Comparison of ENCODE assay signal across 17 cellular contexts in the genomic region with DNA sequence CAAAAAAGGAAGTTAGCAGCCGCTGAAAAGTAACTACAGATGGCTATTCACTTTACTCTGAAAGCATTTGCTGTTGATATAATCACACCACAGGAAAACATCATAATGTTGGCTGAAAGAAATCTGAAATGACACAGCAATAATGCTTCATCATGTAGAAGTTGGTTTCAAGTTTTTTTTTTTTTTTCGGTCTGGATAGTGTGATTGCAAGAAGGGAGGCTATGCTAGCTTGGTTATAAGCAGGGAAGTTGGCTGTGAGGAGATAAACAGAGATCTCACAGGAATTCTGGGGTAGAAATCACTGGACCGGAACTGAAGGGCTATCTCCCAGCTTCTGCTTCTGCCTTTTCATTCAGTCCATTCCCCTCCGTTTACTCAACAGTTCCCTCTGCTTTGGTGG. TPM values are rescaled to one million over a fixed set of nuclear protein-coding genes. Genes with fewer than 3 reads are reported as not detected.
DNase-seq lines count a peak whose midpoint lies in the region; ATAC-seq, FAIRE-seq and TF ChIP-seq lines count a peak whose summit lies in the region.
"Had no signal": no experiment of that assay in that cellular context is flagged by ENCODE, and none has a peak within 500 bp of the region (broad histone marks: within the 10 kb centered on the region; RNA-seq: fewer than 3 reads in every experiment).

No MANE protein-coding gene starts in this region.

- no peak overlapping the region for H3K9ac ChIP-seq in GM12878 (ENCODE audit: control insufficient read depth, insufficient read depth, low read length)
- H3K9ac ChIP-seq in neuronal stem cell (ENCODE audit: low read depth, low read length, poor library complexity): no peak overlapping the region

- H3K27me3 Mint-ChIP-seq in type B pancreatic cell: no peaks in the 10 kb centered on the region

- H4K8ac ChIP-seq in neuronal stem cell (ENCODE audit: low read depth, low read length): no peak overlapping the region

- intact Hi-C loops in GM12878 (cut with micrococcal nuclease; ENCODE audit: unreplicated experiment): no loop called here
- intact Hi-C loops in right cardiac atrium (cut with DNase I): no loop called here

- H2BK120ac ChIP-seq in neuronal stem cell (ENCODE audit: low read depth, low read length): no peak overlapping the region

- DNase-seq in GM13977 (ENCODE audit: low spot score) (peak; percentile 18), GM12878 (ENCODE audit: low read depth, low spot score) (no peak), right cardiac atrium (no peak), type B pancreatic cell (ENCODE audit: extremely low spot score, unreplicated experiment) (no peak), neuronal stem cell (ENCODE audit: low spot score) (no peak)
- DNase-seq: activated CD8-positive, alpha-beta T cell treated with anti-CD3 and anti-CD28 coated beads, Interleukin-2, amount 10 ng/mL, durations not matched to agents 7 days and 5 days; activated effector memory CD4-positive, alpha-beta T cell treated with anti-CD3 and anti-CD28 coated beads, Interleukin-2, amount 50 U/mL, for 16 hours; DMS53; immature natural killer cell; NCI-H510A; right lobe of liver; T-helper 9 cell had no signal

- H3K4me3 ChIP-seq in GM12878 (no peak overlapping the region), right cardiac atrium (ENCODE audit: low read length) (no peak overlapping the region), neuronal stem cell (ENCODE audit: low read length in 2 of 2) (no peak overlapping the region)
- H3K4me3 ChIP-seq: HAP-1, right lobe of liver had no signal

- no peaks in the 10 kb centered on the region for H3K36me3 Mint-ChIP-seq in type B pancreatic cell
- H3K36me3 Mint-ChIP-seq: immature natural killer cell had no signal

- H3K36me3 ChIP-seq in GM12878 (ENCODE audit: control insufficient read depth in 2 of 2, insufficient read depth in 2 of 2, low read length in 1 of 2): no peaks in the 10 kb centered on the region
- H3K36me3 ChIP-seq in neuronal stem cell (replicated peaks in 1 of 2; ENCODE audit: control insufficient read depth in 2 of 2, insufficient read depth in 2 of 2, low read length in 2 of 2): no peaks in the 10 kb centered on the region
- H3K36me3 ChIP-seq: HAP-1, right lobe of liver had no signal

- H3K9me3 ChIP-seq in GM12878 (replicated peaks; ENCODE audit: control insufficient read depth, insufficient read depth, low read length) (no peaks in the 10 kb centered on the region), right cardiac atrium (ENCODE audit: control insufficient read depth, low read length) (no peaks in the 10 kb centered on the region), neuronal stem cell (replicated peaks in 1 of 2; ENCODE audit: control insufficient read depth in 2 of 2, insufficient read depth in 1 of 2, low read depth in 1 of 2, low read length in 2 of 2) (no peaks in the 10 kb centered on the region)
- H3K9me3 ChIP-seq: HAP-1, right lobe of liver had no signal

- no peaks in the 10 kb centered on the region for H3K4me1 Mint-ChIP-seq in type B pancreatic cell (ENCODE audit: unreplicated experiment)

- no peak overlapping the region for H3K27ac ChIP-seq in GM12878 (ENCODE audit: control insufficient read depth, insufficient read depth)
- no peak overlapping the region for H3K27ac ChIP-seq in right cardiac atrium (ENCODE audit: low read length)
- H3K27ac ChIP-seq in neuronal stem cell (replicated peaks; ENCODE audit: low read length): no peak overlapping the region
- H3K27ac ChIP-seq: right lobe of liver had no signal

- no peak overlapping the region for H2BK5ac ChIP-seq in neuronal stem cell (ENCODE audit: low read length)

- H4K91ac ChIP-seq in neuronal stem cell (ENCODE audit: low read depth, low read length, poor library complexity): no peak overlapping the region

- no peaks in the 10 kb centered on the region for H4K20me1 ChIP-seq in GM12878 (ENCODE audit: control insufficient read depth, insufficient read depth)

- no peaks in the 10 kb centered on the region; the same call in 1 of the 2 replicates for H3K79me2 ChIP-seq in GM12878 (ENCODE audit: control insufficient read depth, insufficient read depth, low read length)

- no peak for FAIRE-seq in GM12878 (lab: Jason Lieb, UNC)
- FAIRE-seq: bronchial epithelial cell, RCC 7860 had no signal

- ATAC-seq in GM12878 (peak; percentile 20; the same call in 1 of the 3 replicates), right cardiac atrium (peak; percentile 67 to 81), HG03378 (IDR thresholded peaks at IDR 0.05; ENCODE audit: unreplicated experiment) (no peak), GM21390 (IDR thresholded peaks at IDR 0.05; ENCODE audit: unreplicated experiment) (no peak)
- ATAC-seq: activated CD8-positive, alpha-beta T cell treated with anti-CD3 and anti-CD28 coated beads, Interleukin-2, amount 10 ng/mL, durations not matched to agents 7 days and 5 days had no signal

- TF ChIP-seq CTCF in GM13977 (IDR thresholded peaks at IDR 0.05; ENCODE audit: extremely low read depth, insufficient read depth, missing control alignments) (no peak), GM12878 (IDR thresholded peaks at IDR 0.05 in 2 of 3, conservative IDR thresholded peaks at IDR 0.05 in 1 of 3; ENCODE audit: control insufficient read depth in 2 of 3, extremely low read depth in 1 of 3, insufficient read depth in 1 of 3, low read depth in 3 of 3, low read length in 3 of 3) (no peak), type B pancreatic cell (conservative IDR thresholded peaks at IDR 0.05) (no peak)

- H3K4me2 ChIP-seq in GM12878 (ENCODE audit: control insufficient read depth, insufficient read depth) (no peak overlapping the region), neuronal stem cell (ENCODE audit: insufficient read depth, low read length, poor library complexity, severe bottlenecking) (no peak overlapping the region)

- H3K4ac ChIP-seq in neuronal stem cell (ENCODE audit: low read length): no peak overlapping the region

- H3K27me3 ChIP-seq in GM12878 (replicated peaks in 1 of 2; ENCODE audit: control insufficient read depth in 2 of 2, insufficient read depth in 2 of 2, low read length in 1 of 2) (no peaks in the 10 kb centered on the region), right cardiac atrium (ENCODE audit: control insufficient read depth, insufficient read depth) (no peaks in the 10 kb centered on the region), neuronal stem cell (ENCODE audit: control insufficient read depth in 3 of 3, insufficient read depth in 3 of 3, low read depth in 1 of 3, low read length in 3 of 3) (no peaks in the 10 kb centered on the region)
- H3K27me3 ChIP-seq: right lobe of liver had no signal

- no peak for TF ChIP-seq RAD21 in GM12878 (IDR thresholded peaks at IDR 0.05; ENCODE audit: insufficient read depth, low read depth, low read length)

- H2AK5ac ChIP-seq in neuronal stem cell (ENCODE audit: low read depth, low read length): no peak overlapping the region

- H3K4me1 ChIP-seq in GM12878 (ENCODE audit: control insufficient read depth, insufficient read depth, low read length) (0 out of 2 replicates have a peak, but pooled peaks cover 2% of the 10 kb centered on the region), right cardiac atrium (ENCODE audit: control insufficient read depth, insufficient read depth, low read length) (no peaks in the 10 kb centered on the region), neuronal stem cell (ENCODE audit: control insufficient read depth in 2 of 2, insufficient read depth in 1 of 2, low read depth in 1 of 2, low read length in 2 of 2) (no peaks in the 10 kb centered on the region)
- H3K4me1 ChIP-seq: right lobe of liver had no signal

- H3K27ac Mint-ChIP-seq in type B pancreatic cell: peak overlapping the region; percentile 18
- H3K27ac Mint-ChIP-seq: activated CD8-positive, alpha-beta T cell treated with anti-CD3 and anti-CD28 coated beads, Interleukin-2, amount 10 ng/mL, durations not matched to agents 7 days and 5 days; immature natural killer cell had no signal

- H2BK15ac ChIP-seq in neuronal stem cell (ENCODE audit: low read length): no peak overlapping the region

- no peak overlapping the region for H2BK12ac ChIP-seq in neuronal stem cell (ENCODE audit: low read length)

- H2AFZ ChIP-seq in GM12878 (ENCODE audit: control insufficient read depth, low read depth, low read length) (no peak overlapping the region), neuronal stem cell (ENCODE audit: low read length) (no peak overlapping the region)

- in situ Hi-C loops in GM13977 (cut with MboI; ENCODE audit: low pct_unique_long_range_greater_than_20kb, low sequenced_read_pairs, unreplicated experiment) (no loop called here), GM12878 (cut with MboI) (no loop called here)

- H3K23ac ChIP-seq in neuronal stem cell (ENCODE audit: low read depth, low read length, poor library complexity): no peak overlapping the region

- H3K14ac ChIP-seq in neuronal stem cell (ENCODE audit: low read length): no peak overlapping the region

- H3K4me3 Mint-ChIP-seq in type B pancreatic cell: no peak overlapping the region
- H3K4me3 Mint-ChIP-seq: activated CD8-positive, alpha-beta T cell treated with anti-CD3 and anti-CD28 coated beads, Interleukin-2, amount 10 ng/mL, durations not matched to agents 7 days and 5 days; immature natural killer cell had no signal

- H3K79me1 ChIP-seq in neuronal stem cell (ENCODE audit: low read depth, low read length): no peaks in the 10 kb centered on the region

- WGBS in GM12878 (ENCODE audit: insufficient coverage, insufficient replicate concordance, low lambda C conversion rate, missing lambda C conversion rate): 80% methylated on average over 4 of the region's 4 CpGs
- WGBS in right cardiac atrium: 36% methylated on average over 4 of the region's 4 CpGs
- WGBS in neuronal stem cell (ENCODE audit: extremely low coverage in 2 of 2, insufficient read length in 2 of 2, insufficient replicate concordance in 1 of 2), 2 donors: no CpG with 5 or more reads among the region's 4 CpGs

- SMC1A ChIA-PET in GM12878 (lab: Charles Lee; ENCODE audit: uncharacterized antibody, unreplicated experiment): interaction anchor here (0.6 to 1.3 kb wide), 2 partner anchors 13 to 56 kb away, joined by 3 to 6 read pairs; no protein-coding TSS in a partner anchor

- BruUV-seq in GM12878 (replicated peaks; lab: Mats Ljungman, UMichigan): no TSS peak

- no peak overlapping the region for H3K18ac ChIP-seq in neuronal stem cell (ENCODE audit: low read length)

- POLR2A ChIA-PET in GM12878 (lab: Charles Lee): interaction anchor here (1.3 to 2.3 kb wide), 2 partner anchors 10 to 48 kb away, joined by 7 to 8 read pairs; no protein-coding TSS in a partner anchor

- CTCF ChIA-PET in GM12878 (lab: Yijun Ruan, JAX): no interaction called here

- no peak for TF ChIP-seq EP300 in GM12878 (IDR thresholded peaks at IDR 0.05; ENCODE audit: borderline replicate concordance in 1 of 2, control insufficient read depth in 1 of 2, low read depth in 2 of 2, low read length in 2 of 2)

- RAD21 ChIA-PET in GM12878 (lab: Charles Lee; ENCODE audit: unreplicated experiment): no interaction called here

- no peak for TF ChIP-seq POLR2A in GM12878 (IDR thresholded peaks at IDR 0.05; ENCODE audit: low read depth, low read length)

- H3K9me3 Mint-ChIP-seq in type B pancreatic cell: no peaks in the 10 kb centered on the region
- H3K9me3 Mint-ChIP-seq: immature natural killer cell had no signal

RNA-seq across cellular contexts. Expression of gene MYO1D, which starts 57.9 kb away (rescaled TPM):
- total RNA-seq in GM12878 (2013; cell fraction: nucleolus; rRNA removed): 126 and 148 TPM in 2 replicates
- total RNA-seq in GM12878 (2014; rRNA removed) (22.6 and 27.2 TPM in 2 replicates), GM12878 (2014; rRNA removed; fragmentation: Illumina TruSeq; extraction: Trizol) (33.3 and 34.0 TPM in 2 replicates), GM12878 (2021) (36.9 and 37.7 TPM in 2 replicates), right cardiac atrium (10 to 100 TPM in 3 of 4 donors, 1 to 10 TPM in 1; 9.8 to 17.0 (median 10.4) TPM), type B pancreatic cell (ENCODE audit: low replicate concordance) (24.9 and 46.7 TPM in 2 replicates)
- 9.7 TPM for polyA plus RNA-seq in GM12878 (2011; ENCODE audit: low read depth)
- polyA plus RNA-seq in GM12878 (2011; rRNA removed) (23.8 and 26.0 TPM in 2 replicates), GM12878 (2014; fragmentation: Illumina TruSeq; extraction: Trizol) (26.9 and 29.6 TPM in 2 replicates), GM12878 (2014; fragmentation: Nextera tagmentation; extraction: Ambion mirVana) (1 to 10 TPM; 1.8 to 2.5 TPM), GM12878 (2014; rRNA removed) (18.0 and 24.7 TPM in 2 replicates), GM12878 (2016; fragmentation: Nextera tagmentation; extraction: Ambion mirVana) (10 to 100 TPM in 1 of 2 experiments, 1 to 10 TPM in 1; 3.2 to 18.6 TPM), right cardiac atrium (5.8 TPM)
- 18.2 and 21.4 TPM in 2 replicates for polyA plus RNA-seq in GM12878 (2011; cell fraction: cytosol; rRNA removed)
- 14.4 and 15.6 TPM in 2 replicates for polyA plus RNA-seq in GM12878 (2011; cell fraction: nucleus; rRNA removed)
- 8.8 and 11.8 TPM in 2 replicates for polyA plus RNA-seq in GM12878 (2012)
- polyA minus RNA-seq in GM12878 (2011; rRNA and poly(A)+ RNA removed): 61.2 and 77.5 TPM in 2 replicates
- polyA minus RNA-seq in GM12878 (2011; cell fraction: cytosol; rRNA and poly(A)+ RNA removed): 16.7 and 19.9 TPM in 2 replicates
- polyA minus RNA-seq in GM12878 (2011; cell fraction: nucleus; rRNA and poly(A)+ RNA removed): 60.8 and 82.4 TPM in 2 replicates
- polyA plus RNA-seq in neuronal stem cell (2013, experiment 1 of 2): 1.8 TPM
- 2.3 TPM for polyA plus RNA-seq in neuronal stem cell (2013, experiment 2 of 2)

Comparison
In these comparisons a context has a peak if more than half of its experiments do, and no peak if none do; other contexts are left out.
1. ATAC-seq: peak in GM12878 (single experiment) and right cardiac atrium (2 of 2); none in HG03378 (single experiment) and GM21390 (single experiment).